13 cellular contexts compared by ENCODE assay signal in genomic region chr3:133893683-133894333, GRCh38. TPM values are rescaled to one million over a fixed set of nuclear protein-coding genes. Genes with fewer than 3 reads are reported as not detected.
A peak's percentile ranks its signal among the peaks of the same experiment; 100 is the strongest.
DNase-seq lines count a peak whose midpoint lies in the region; ATAC-seq and TF ChIP-seq lines count a peak whose summit lies in the region.
"Had no signal": no experiment of that assay in that cellular context is flagged by ENCODE, and none has a peak within 500 bp of the region (broad histone marks: within the 10 kb centered on the region; RNA-seq: fewer than 3 reads in every experiment).

No MANE protein-coding gene starts in this region.

- H3K56ac ChIP-seq in H9 (ENCODE audit: insufficient read length, low read depth, low read length), result no peak overlapping the region

- H3K14ac ChIP-seq in H9 (ENCODE audit: insufficient read depth, low read length), result no peak overlapping the region

- no peak overlapping the region for H2BK5ac ChIP-seq in H9 (ENCODE audit: insufficient read length, low read length)

- H3K36me3 Mint-ChIP-seq in Calu3 (ENCODE audit: insufficient read depth, unreplicated experiment), result peaks cover 8% of the 10 kb centered on the region
- H3K36me3 Mint-ChIP-seq in H9 (ENCODE audit: insufficient read depth in 1 of 3, low read depth in 3 of 3), result no peaks in the 10 kb centered on the region
- no peaks in the 10 kb centered on the region for H3K36me3 Mint-ChIP-seq in chondrocyte (ENCODE audit: low read depth)
- peaks cover 2% of the 10 kb centered on the region for H3K36me3 Mint-ChIP-seq in T-helper 17 cell (ENCODE audit: low read depth)
- H3K36me3 Mint-ChIP-seq: naive thymus-derived CD8-positive, alpha-beta T cell had no signal

- H3K27me3 ChIP-seq in H9 (ENCODE audit: insufficient read depth, low read length) (peaks cover 19% of the 10 kb centered on the region), mucosa of stomach (ENCODE audit: control insufficient read depth, insufficient read depth, low read length) (peaks cover 34% of the 10 kb centered on the region), aorta (ENCODE audit: control insufficient read depth in 1 of 2, insufficient read depth in 2 of 2, low read length in 1 of 2) (no peaks in the 10 kb centered on the region)

- H2BK15ac ChIP-seq in H9 (ENCODE audit: low read depth, low read length), result no peak overlapping the region

- no peak overlapping the region for H3T11ph ChIP-seq in H9 (ENCODE audit: low read length)

- H3K79me2 ChIP-seq in H9 (ENCODE audit: insufficient read depth, low read length), result no peaks in the 10 kb centered on the region

- H3K4ac ChIP-seq in H9 (ENCODE audit: low read depth, low read length), result no peak overlapping the region

- H2AFZ ChIP-seq in H9 (ENCODE audit: low read length), result no peak overlapping the region

- H3K9me3 ChIP-seq in H9 (ENCODE audit: control insufficient read depth, low read depth, low read length) (no peaks in the 10 kb centered on the region), mucosa of stomach (ENCODE audit: control insufficient read depth, low read length) (no peaks in the 10 kb centered on the region), T-helper 17 cell (ENCODE audit: control insufficient read depth, low read length, poor library complexity, severe bottlenecking) (no peaks in the 10 kb centered on the region), aorta (ENCODE audit: control insufficient read depth, low read length) (no peaks in the 10 kb centered on the region)

- no peak overlapping the region for H3K18ac ChIP-seq in H9 (ENCODE audit: insufficient read length, low read depth, low read length)

- H3K27ac Mint-ChIP-seq in Calu3 (ENCODE audit: unreplicated experiment), result no peak overlapping the region
- H3K27ac Mint-ChIP-seq in H9, result no peak overlapping the region
- no peak overlapping the region for H3K27ac Mint-ChIP-seq in chondrocyte (ENCODE audit: unreplicated experiment)
- H3K27ac Mint-ChIP-seq in T-helper 17 cell, result no peak overlapping the region

- peaks cover 9% of the 10 kb centered on the region for H3K23me2 ChIP-seq in H9 (ENCODE audit: insufficient read length, low read depth, low read length, poor library complexity, severe bottlenecking)

- H3K36me3 ChIP-seq in mucosa of stomach (ENCODE audit: control insufficient read depth, insufficient read depth, low read length) (no peaks in the 10 kb centered on the region), aorta (ENCODE audit: control insufficient read depth in 1 of 2, insufficient read depth in 2 of 2, low read length in 1 of 2) (no peaks in the 10 kb centered on the region)

- H3K4me1 Mint-ChIP-seq in Calu3 (ENCODE audit: low read depth, unreplicated experiment), result no peaks in the 10 kb centered on the region
- H3K4me1 Mint-ChIP-seq in H9, result peaks cover 0 to 17% of the 10 kb centered on the region in 2 experiments; a peak in 2 of 4 replicates
- peaks cover 9% of the 10 kb centered on the region for H3K4me1 Mint-ChIP-seq in chondrocyte (ENCODE audit: low read depth)
- H3K4me1 Mint-ChIP-seq in T-helper 17 cell, result peaks cover 4% of the 10 kb centered on the region

- H4K5ac ChIP-seq in H9 (ENCODE audit: insufficient read length, low read depth, low read length), result no peak overlapping the region

- TF ChIP-seq CTCF in Calu3 (IDR thresholded peaks at IDR 0.05; ENCODE audit: unreplicated experiment), result no peak
- TF ChIP-seq CTCF in H9 (conservative IDR thresholded peaks at IDR 0.05), result no peak
- TF ChIP-seq CTCF in chondrocyte (IDR thresholded peaks at IDR 0.05), result no peak

- H2BK120ac ChIP-seq in H9 (ENCODE audit: low read depth, low read length, poor library complexity, severe bottlenecking), result no peak overlapping the region

- DNase-seq in Calu3 (no peak), H9 (no peak), chondrocyte (ENCODE audit: low spot score) (no peak), T-helper 17 cell (no peak), aorta (no peak), HPDE6-E6E7 (ENCODE audit: extremely low spot score) (no peak)
- DNase-seq: activated CD8-positive, alpha-beta memory T cell treated with anti-CD3 and anti-CD28 coated beads for 24 hours; activated effector memory CD4-positive, alpha-beta T cell treated with Interleukin-2 at 50 U/mL for 16 hours; naive thymus-derived CD8-positive, alpha-beta T cell; NCI-H187; NCI-H524 treated with DMSO at 0.1 percent for 48 hours; stimulated activated CD4-positive, alpha-beta T cell treated with anti-CD3 and anti-CD28 coated beads, Interleukin-4, amount 100 ng/mL, for 1 hour had no signal

- H3K27me3 Mint-ChIP-seq in Calu3 (ENCODE audit: unreplicated experiment), result peaks cover 90% of the 10 kb centered on the region
- H3K27me3 Mint-ChIP-seq in H9 (ENCODE audit: low read depth), result peaks cover 63% of the 10 kb centered on the region
- H3K27me3 Mint-ChIP-seq in chondrocyte (ENCODE audit: low read depth), result peaks cover 8% of the 10 kb centered on the region
- peaks cover 62% of the 10 kb centered on the region for H3K27me3 Mint-ChIP-seq in T-helper 17 cell

- no TSS peak for BruUV-seq in Calu3 (replicated peaks; lab: Mats Ljungman, UMichigan)

- H3K9me3 Mint-ChIP-seq in Calu3 (ENCODE audit: low read depth, unreplicated experiment) (no peaks in the 10 kb centered on the region), H9 (0 out of 5 replicates have a peak, but pooled peaks cover 0 to 2% of the 10 kb centered on the region in 2 experiments), chondrocyte (ENCODE audit: low read depth) (no peaks in the 10 kb centered on the region)
- H3K9me3 Mint-ChIP-seq: naive thymus-derived CD8-positive, alpha-beta T cell had no signal

- no peak overlapping the region for H3K23ac ChIP-seq in H9 (ENCODE audit: insufficient read length, low read depth, low read length)

- no peak for ATAC-seq in T-helper 17 cell
- ATAC-seq in aorta (ENCODE audit: low FRiP score), result no peak
- ATAC-seq: naive thymus-derived CD8-positive, alpha-beta T cell had no signal

- H3K4me1 ChIP-seq in H9 (ENCODE audit: insufficient read depth, low read length) (no peaks in the 10 kb centered on the region; the same call in 1 of the 2 replicates), mucosa of stomach (ENCODE audit: control insufficient read depth, insufficient read depth, low read length) (peaks cover 6% of the 10 kb centered on the region), aorta (ENCODE audit: control insufficient read depth in 1 of 2, insufficient read depth in 2 of 2, low read length in 2 of 2) (no peaks in the 10 kb centered on the region)

- H3K27ac ChIP-seq in H9 (ENCODE audit: insufficient read length, low read depth, low read length) (no peak overlapping the region), aorta (ENCODE audit: low read depth in 1 of 2, low read length in 2 of 2) (no peak overlapping the region)

- no peak overlapping the region for H3K4me3 ChIP-seq in mucosa of stomach (ENCODE audit: low read length)
- H3K4me3 ChIP-seq in aorta (ENCODE audit: low read length in 2 of 2), result no peak overlapping the region

- no peak overlapping the region for H2BK20ac ChIP-seq in H9 (ENCODE audit: low read depth, low read length, poor library complexity, severe bottlenecking)

- no peaks in the 10 kb centered on the region for H4K20me1 ChIP-seq in H9 (ENCODE audit: control insufficient read depth, insufficient read depth, insufficient read length)

- intact Hi-C loops in Calu3 (cut with micrococcal nuclease; ENCODE audit: unreplicated experiment), result no loop called here
- intact Hi-C loops in aorta (cut with DNase I), result no loop called here

- H4K91ac ChIP-seq in H9 (ENCODE audit: insufficient read length, low read depth, low read length), result no peak overlapping the region

- H3K9ac ChIP-seq in H9 (ENCODE audit: extremely low read depth, insufficient read length, low read length), result no peak overlapping the region
- peak overlapping the region; percentile 43 for H3K9ac ChIP-seq in mucosa of stomach (ENCODE audit: low read length)

- no CpG with 5 or more reads among the region's 6 CpGs for WGBS in H9 (ENCODE audit: extremely low coverage, insufficient read length, low lambda C conversion rate)
- WGBS in aorta, 2 donors, result 82 to 92% methylated on average over 6 of the region's 6 CpGs

- H3K4me2 ChIP-seq in H9 (ENCODE audit: insufficient read depth, insufficient read length, low read length), result peak overlapping the region; percentile 67

- H2AK5ac ChIP-seq in H9 (ENCODE audit: insufficient read length, low read length), result no peak overlapping the region

- CTCF ChIA-PET in Calu3 (lab: Charles Lee), result no interaction called here

- no peaks in the 10 kb centered on the region for H3K79me1 ChIP-seq in H9 (ENCODE audit: insufficient read depth, low read depth, low read length, poor library complexity, severe bottlenecking)

- H4K8ac ChIP-seq in H9 (replicated peaks; ENCODE audit: insufficient read length, low read depth, low read length), result no peak overlapping the region

- H3K4me3 Mint-ChIP-seq in Calu3 (ENCODE audit: low read depth, unreplicated experiment) (peak overlapping the region; percentile 74), H9 (peak overlapping the region; percentile 79 to 83), chondrocyte (ENCODE audit: unreplicated experiment) (peak overlapping the region; percentile 68), T-helper 17 cell (no peak overlapping the region)

- no peak overlapping the region for H2BK12ac ChIP-seq in H9 (ENCODE audit: insufficient read length, low read depth, low read length)

RNA-seq across cellular contexts. Expression of gene RAB6B, which starts 1.9 kb away (rescaled TPM):
- total RNA-seq in Calu3 (2022) (0.85 and 4.7 TPM in 2 replicates), H9 (2021) (12.3 and 14.8 TPM in 2 replicates), chondrocyte (16.2 to 29.6 TPM (median 25.7 TPM) in 3 replicates), T-helper 17 cell (1 to 10 TPM; 1.8 to 4.3 TPM), aorta (10 to 100 TPM in 1 of 2 donors, 1 to 10 TPM in 1; 9.2 to 12.0 TPM)
- polyA plus RNA-seq in aorta, result 1 to 10 TPM in 1 of 2 donors, under 1 TPM in 1; 0.59 to 7.1 TPM
- total RNA-seq: naive thymus-derived CD8-positive, alpha-beta T cell had no signal
